In genomic region chr11:81494431-81494830, GRCh38 we compare ENCODE assay signal across 4 cellular contexts.
"Had no signal": no experiment of that assay in that cellular context is flagged by ENCODE, and none has a peak within 500 bp of the region (broad histone marks: within the 10 kb centered on the region; RNA-seq: fewer than 3 reads in every experiment).

No MANE protein-coding gene starts in this region.

- H3K27ac Mint-ChIP-seq: H9 had no signal

- H2AFZ ChIP-seq: GM23248 had no signal

- H3K4me3 Mint-ChIP-seq: H9 had no signal

- H3K9me3 Mint-ChIP-seq: H9 had no signal

- H3K4me3 ChIP-seq: GM23248 had no signal

- DNase-seq: GM23248, H9, HCEC 1CT, IMR-90 had no signal

- H3K27ac ChIP-seq: GM23248 had no signal
